ENCODE assay signal across 14 cellular contexts in genomic region chr3:187913617-187914033, GRCh38.
DNase-seq lines count a peak whose midpoint lies in the region; ATAC-seq, FAIRE-seq and TF ChIP-seq lines count a peak whose summit lies in the region.
"Had no signal": no experiment of that assay in that cellular context is flagged by ENCODE, and none has a peak within 500 bp of the region (broad histone marks: within the 10 kb centered on the region; RNA-seq: fewer than 3 reads in every experiment).

No MANE protein-coding gene starts in this region.

- FAIRE-seq in astrocyte (lab: Jason Lieb, UNC) (no peak), HepG2 (lab: Jason Lieb, UNC) (no peak), RCC 7860 (lab: Jason Lieb, UNC) (no peak)

- H3K9me3 Mint-ChIP-seq in astrocyte (ENCODE audit: unreplicated experiment), result peaks cover 2% of the 10 kb centered on the region
- H3K9me3 Mint-ChIP-seq: dendritic cell treated with granulocyte-macrophage colony-stimulating factor and Interleukin-4, amounts not matched to agents 40 ng/mL and 50 ng/mL, for 4 days; neural crest cell had no signal

- H3K27ac Mint-ChIP-seq in astrocyte (ENCODE audit: unreplicated experiment), result no peak overlapping the region
- H3K27ac Mint-ChIP-seq: dendritic cell treated with granulocyte-macrophage colony-stimulating factor and Interleukin-4, amounts not matched to agents 40 ng/mL and 50 ng/mL, for 4 days had no signal

- TF ChIP-seq POLR2A in HepG2 (IDR thresholded peaks at IDR 0.05; ENCODE audit: insufficient read depth in 1 of 2, low read depth in 2 of 2, low read length in 2 of 2), result no peak

- DNase-seq in COLO668 (lab: John Stamatoyannopoulos, UW; ENCODE audit: unreplicated experiment) (peak; percentile 12), HFF-Myc (ENCODE audit: extremely low read depth, low read depth) (peak; percentile 35), astrocyte (ENCODE audit: low read depth) (peak; percentile 52), HepG2 (ENCODE audit: low spot score) (no peak), RCC 7860 (ENCODE audit: low spot score) (no peak), NCI-H1930 (lab: John Stamatoyannopoulos, UW) (no peak)
- DNase-seq in stimulated activated CD4-positive, alpha-beta T cell treated with anti-CD3 and anti-CD28 coated beads, Interleukin-12 subunit alpha, Interleukin-12 subunit beta, amount 100 ng/mL, for 4 hours, result no peak
- DNase-seq: COR-L47; NCI-H2227 treated with DMSO at 0.1 percent for 48 hours; stimulated activated CD4-positive, alpha-beta T cell treated with anti-CD3 and anti-CD28 coated beads, Interleukin-4, amount 100 ng/mL, for 24 hours; upper lobe of right lung had no signal

- no peaks in the 10 kb centered on the region for H3K36me3 Mint-ChIP-seq in astrocyte (ENCODE audit: low read depth, unreplicated experiment)

- H4K20me1 ChIP-seq in astrocyte (ENCODE audit: insufficient read depth, low read length), result no peaks in the 10 kb centered on the region
- H4K20me1 ChIP-seq in HepG2 (ENCODE audit: insufficient read depth, low read length), result no peaks in the 10 kb centered on the region

- no TSS peak for BruUV-seq in HepG2 (replicated peaks; lab: Mats Ljungman, UMichigan)

- CTCF ChIA-PET in HepG2 (lab: Yijun Ruan, JAX; ENCODE audit: low intra/inter-chr PET ratio, low total read pairs), result no interaction called here

- H2AFZ ChIP-seq in astrocyte (ENCODE audit: low read depth, low read length) (no peak overlapping the region), HepG2 (ENCODE audit: low read length) (no peak overlapping the region)

- intact Hi-C loops in HepG2 (cut with micrococcal nuclease; ENCODE audit: unreplicated experiment), result loop anchor here (10.0 kb wide), 1 partner anchor 91 kb away; no protein-coding TSS in a partner anchor

- H3K36me3 ChIP-seq in astrocyte (ENCODE audit: insufficient read depth, low read length) (no peaks in the 10 kb centered on the region), HepG2 (replicated peaks in 1 of 2; ENCODE audit: control insufficient read depth in 1 of 2, insufficient read depth in 2 of 2, low read length in 2 of 2) (no peaks in the 10 kb centered on the region)
- H3K36me3 ChIP-seq: upper lobe of right lung had no signal

- H3K4me1 ChIP-seq in astrocyte (ENCODE audit: insufficient read depth, low read length) (peaks cover 16% of the 10 kb centered on the region), HepG2 (ENCODE audit: insufficient read depth, low read length) (peaks cover 50% of the 10 kb centered on the region)

- no peak overlapping the region for H3K9ac ChIP-seq in astrocyte (ENCODE audit: low read length)
- H3K9ac ChIP-seq in HepG2 (ENCODE audit: insufficient read depth, low read depth, low read length), result no peak overlapping the region

- no peak overlapping the region for H3K4me3 Mint-ChIP-seq in astrocyte (ENCODE audit: unreplicated experiment)
- H3K4me3 Mint-ChIP-seq: dendritic cell treated with granulocyte-macrophage colony-stimulating factor and Interleukin-4, amounts not matched to agents 40 ng/mL and 50 ng/mL, for 4 days; neural crest cell had no signal

- H3K27ac ChIP-seq in astrocyte (ENCODE audit: low read depth, low read length) (no peak overlapping the region), HepG2 (ENCODE audit: extremely low read length, insufficient read depth, low read length) (no peak overlapping the region)
- H3K27ac ChIP-seq: upper lobe of right lung had no signal

- ATAC-seq in HepG2, result peak; percentile 71
- ATAC-seq in HG03521 (IDR thresholded peaks at IDR 0.05; ENCODE audit: unreplicated experiment), result no peak
- ATAC-seq: upper lobe of right lung had no signal

- POLR2A ChIA-PET in HepG2 (lab: Yijun Ruan, JAX), result interaction anchor here (0.6 to 1.3 kb wide), 4 partner anchors 24 to 168 kb away, joined by 3 to 5 read pairs (median 4); partner anchors contain the start of gene BCL6

- H3K9me3 ChIP-seq in astrocyte (ENCODE audit: insufficient read depth, low read depth, low read length) (no peaks in the 10 kb centered on the region), HepG2 (ENCODE audit: low read length) (no peaks in the 10 kb centered on the region)
- H3K9me3 ChIP-seq: upper lobe of right lung had no signal

- TF ChIP-seq CTCF in HFF-Myc (IDR thresholded peaks at IDR 0.05; ENCODE audit: low read depth, low read length, missing control alignments), result no peak
- TF ChIP-seq CTCF in astrocyte (IDR thresholded peaks at IDR 0.05; ENCODE audit: insufficient read depth, low read depth, low read length), result no peak
- no peak for TF ChIP-seq CTCF in HepG2 (CRISPR knock-in tag; IDR thresholded peaks at IDR 0.05)

- TF ChIP-seq EP300 in HepG2 (IDR thresholded peaks at IDR 0.05; ENCODE audit: low read depth in 2 of 2, low read length in 2 of 2) (peak in 1 of 2 experiments; percentile 54; a peak in 1 of 4 replicates), HepG2 (CRISPR knock-in tag; IDR thresholded peaks at IDR 0.05; ENCODE audit: borderline replicate concordance) (no peak)

- H3K79me2 ChIP-seq in astrocyte (ENCODE audit: insufficient read depth, low read length), result no peaks in the 10 kb centered on the region
- no peaks in the 10 kb centered on the region for H3K79me2 ChIP-seq in HepG2 (ENCODE audit: insufficient read depth, low read length)

- H3K4me3 ChIP-seq in HFF-Myc (replicated peaks; ENCODE audit: low read depth, low read length) (no peak overlapping the region), astrocyte (ENCODE audit: insufficient read depth, low read depth, low read length) (no peak overlapping the region), HepG2 (replicated peaks in 1 of 3; ENCODE audit: insufficient read depth in 1 of 3, low read depth in 2 of 3, low read length in 3 of 3) (peak overlapping the region in 1 of 3 experiments; percentile 1; a peak in 1 of 6 replicates)
- H3K4me3 ChIP-seq: upper lobe of right lung had no signal

- H3K4me2 ChIP-seq in astrocyte (ENCODE audit: low read length), result peak overlapping the region; percentile 17
- peak overlapping the region; percentile 61 for H3K4me2 ChIP-seq in HepG2 (ENCODE audit: low read depth, low read length)

- H3K27me3 ChIP-seq in astrocyte (ENCODE audit: insufficient read depth, low read length) (no peaks in the 10 kb centered on the region), HepG2 (ENCODE audit: control insufficient read depth in 1 of 2, insufficient read depth in 2 of 2, low read length in 2 of 2) (peaks cover 0 to 5% of the 10 kb centered on the region in 2 experiments; a peak in 1 of 5 replicates)
- H3K27me3 ChIP-seq: upper lobe of right lung had no signal

- H3K4me1 Mint-ChIP-seq in astrocyte (ENCODE audit: low read depth, unreplicated experiment), result peaks cover 26% of the 10 kb centered on the region

- no peak for TF ChIP-seq RAD21 in HepG2 (CRISPR knock-in tag; IDR thresholded peaks at IDR 0.05)

- 13% methylated on average over 2 of the region's 2 CpGs for WGBS in HepG2 (ENCODE audit: low lambda C conversion rate)

- in situ Hi-C loops in HepG2 (cut with HindIII; ENCODE audit: extremely low pct_ligation_motif_present, low pct_unique_long_range_greater_than_20kb), result no loop called here

- no peaks in the 10 kb centered on the region for H3K27me3 Mint-ChIP-seq in astrocyte (ENCODE audit: low read depth, unreplicated experiment)

TF ChIP-seq in HepG2, 621 proteins besides CTCF, POLR2A, EP300 and RAD21 (continues in another document):
- TF ChIP-seq GATAD2A (CRISPR knock-in tag; IDR thresholded peaks at IDR 0.05) (peak; percentile 48; the same call in 1 of the 2 replicates), ZSCAN5A (CRISPR knock-in tag; IDR thresholded peaks at IDR 0.05; ENCODE audit: borderline replicate concordance) (no peak), ZNF878 (CRISPR knock-in tag; IDR thresholded peaks at IDR 0.05) (no peak), FOXP1 (IDR thresholded peaks at IDR 0.05) (no peak), FOXP1 (CRISPR knock-in tag; IDR thresholded peaks at IDR 0.05) (peak; percentile 29), MAZ (IDR thresholded peaks at IDR 0.05; ENCODE audit: borderline replicate concordance, low read depth, low read length) (no peak), MAZ (CRISPR knock-in tag; IDR thresholded peaks at IDR 0.05; ENCODE audit: low read depth) (no peak), ZNF101 (CRISPR knock-in tag; IDR thresholded peaks at IDR 0.05; ENCODE audit: borderline replicate concordance, low read depth) (no peak), FOSL2 (CRISPR knock-in tag; IDR thresholded peaks at IDR 0.05) (peak; percentile 54), FOXA3 (CRISPR knock-in tag; IDR thresholded peaks at IDR 0.05) (peak; percentile 64), BCL6 (CRISPR knock-in tag; IDR thresholded peaks at IDR 0.05) (peak; percentile 34; the same call in 1 of the 2 replicates), SAP130 (CRISPR knock-in tag; IDR thresholded peaks at IDR 0.05; ENCODE audit: low read depth) (peak; percentile 23; the same call in 1 of the 2 replicates), ELF3 (CRISPR knock-in tag; IDR thresholded peaks at IDR 0.05) (peak; percentile 46; the same call in 1 of the 2 replicates), ZFY (CRISPR knock-in tag; IDR thresholded peaks at IDR 0.05) (no peak), HMG20A (CRISPR knock-in tag; IDR thresholded peaks at IDR 0.05; ENCODE audit: borderline replicate concordance) (peak; percentile 61; the same call in 1 of the 2 replicates)

Comparison
In these comparisons a context has a peak if more than half of its experiments do, and no peak if none do; other contexts are left out.
1. DNase-seq: peak in COLO668 (single experiment), HFF-Myc (single experiment) and astrocyte (single experiment); none in HepG2 (single experiment), RCC 7860 (single experiment), stimulated activated CD4-positive, alpha-beta T cell treated with anti-CD3 and anti-CD28 coated beads, Interleukin-12 subunit alpha, Interleukin-12 subunit beta, amount 100 ng/mL, for 4 hours (single experiment) and NCI-H1930 (0 of 2).